Comparison of ENCODE assay signal across 10 cellular contexts in the genomic region with DNA sequence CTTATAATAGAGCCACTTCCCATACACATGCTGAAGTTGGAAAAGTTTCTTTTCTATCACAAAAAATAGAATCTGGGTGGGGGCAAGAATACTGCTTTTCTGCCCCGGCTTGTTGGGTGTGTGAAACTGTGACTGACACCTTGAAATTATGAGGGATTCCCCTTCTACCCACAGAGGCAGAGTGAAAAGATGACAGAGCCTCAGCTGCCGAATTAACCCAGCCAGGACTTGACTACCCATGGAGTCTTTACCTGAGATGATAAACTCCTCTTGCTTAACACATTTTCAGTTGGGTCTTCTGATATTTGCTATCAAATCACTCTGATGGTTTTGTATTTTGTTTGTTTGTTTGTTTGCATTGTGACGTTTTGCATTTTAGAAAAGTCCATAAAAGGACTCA.
A peak's percentile ranks its signal among the peaks of the same experiment; 100 is the strongest.
DNase-seq lines count a peak whose midpoint lies in the region; ATAC-seq and TF ChIP-seq lines count a peak whose summit lies in the region.
"Had no signal": no experiment of that assay in that cellular context is flagged by ENCODE, and none has a peak within 500 bp of the region (broad histone marks: within the 10 kb centered on the region; RNA-seq: fewer than 3 reads in every experiment).

No MANE protein-coding gene starts in this region.

- peak; percentile 81 for ATAC-seq in GM18517 (IDR thresholded peaks at IDR 0.05; ENCODE audit: unreplicated experiment)
- peak; percentile 80 for ATAC-seq in GM19452 (IDR thresholded peaks at IDR 0.05; ENCODE audit: unreplicated experiment)
- ATAC-seq in HG02943 (IDR thresholded peaks at IDR 0.05; ENCODE audit: low read depth, unreplicated experiment), result peak; percentile 66
- ATAC-seq in WTC11, result no peak
- ATAC-seq: effector memory CD8-positive, alpha-beta T cell; T-cell had no signal

- no peak for TF ChIP-seq CTCF in WTC11 (IDR thresholded peaks at IDR 0.05)

- no peak for DNase-seq in WTC11 (ENCODE audit: low spot score)
- no peak for DNase-seq in cardiac septum (ENCODE audit: low spot score)
- DNase-seq in amniotic stem cell (lab: John Stamatoyannopoulos, UW), result no peak
- DNase-seq in NCI-H2107 (lab: John Stamatoyannopoulos, UW), result no peak
- DNase-seq: DND-41; effector memory CD8-positive, alpha-beta T cell; T-cell had no signal

- 0 out of 2 replicates have a peak overlapping the region, but pooled peaks have one; percentile 3 for H3K27ac Mint-ChIP-seq in WTC11
- H3K27ac Mint-ChIP-seq: effector memory CD8-positive, alpha-beta T cell; T-cell had no signal

- intact Hi-C loops in cardiac septum (cut with DNase I), result loop anchor here (10.0 kb wide), 2 partner anchors 131 to 711 kb away; no protein-coding TSS in a partner anchor

- POLR2A ChIA-PET in WTC11 (lab: Charles Lee), result interaction anchor here (0.6 kb wide), 1 partner anchor 67 kb away, joined by 3 read pairs; no protein-coding TSS in a partner anchor

- H3K4me3 Mint-ChIP-seq in WTC11, result no peak overlapping the region
- H3K4me3 Mint-ChIP-seq: effector memory CD8-positive, alpha-beta T cell; T-cell had no signal

- H3K27me3 Mint-ChIP-seq in WTC11 (ENCODE audit: low read depth), result no peaks in the 10 kb centered on the region
- H3K27me3 Mint-ChIP-seq: effector memory CD8-positive, alpha-beta T cell; T-cell had no signal

- H3K9me3 Mint-ChIP-seq in WTC11, result no peaks in the 10 kb centered on the region
- H3K9me3 Mint-ChIP-seq: effector memory CD8-positive, alpha-beta T cell; T-cell had no signal

- H3K4me1 Mint-ChIP-seq in WTC11, result peaks cover 35% of the 10 kb centered on the region

- no peaks in the 10 kb centered on the region for H3K36me3 Mint-ChIP-seq in WTC11
- H3K36me3 Mint-ChIP-seq: T-cell had no signal

- CTCF ChIA-PET in WTC11 (lab: Charles Lee), result interaction anchor here (0.7 to 4.7 kb wide), 2 partner anchors 10 to 137 kb away, joined by 4 to 43 read pairs; a partner anchor contains a TSS

TF ChIP-seq in WTC11, 78 proteins besides CTCF, POLR2A, EP300 and RAD21:
- no peak for TF ChIP-seq RELA (CRISPR knock-in tag; IDR thresholded peaks at IDR 0.05; ENCODE audit: borderline replicate concordance)
- no peak for TF ChIP-seq NFATC4 (CRISPR knock-in tag; IDR thresholded peaks at IDR 0.05)
- TF ChIP-seq NFYB (CRISPR knock-in tag; conservative IDR thresholded peaks at IDR 0.05; ENCODE audit: low read depth), result no peak
- no peak for TF ChIP-seq FOXK1 (CRISPR knock-in tag; IDR thresholded peaks at IDR 0.05)
- TF ChIP-seq, protein P1, sequence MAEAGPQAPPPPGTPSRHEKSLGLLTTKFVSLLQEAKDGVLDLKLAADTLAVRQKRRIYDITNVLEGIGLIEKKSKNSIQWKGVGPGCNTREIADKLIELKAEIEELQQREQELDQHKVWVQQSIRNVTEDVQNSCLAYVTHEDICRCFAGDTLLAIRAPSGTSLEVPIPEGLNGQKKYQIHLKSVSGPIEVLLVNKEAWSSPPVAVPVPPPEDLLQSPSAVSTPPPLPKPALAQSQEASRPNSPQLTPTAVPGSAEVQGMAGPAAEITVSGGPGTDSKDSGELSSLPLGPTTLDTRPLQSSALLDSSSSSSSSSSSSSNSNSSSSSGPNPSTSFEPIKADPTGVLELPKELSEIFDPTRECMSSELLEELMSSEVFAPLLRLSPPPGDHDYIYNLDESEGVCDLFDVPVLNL (CRISPR knock-in tag; IDR thresholded peaks at IDR 0.05; ENCODE audit: borderline replicate concordance, low read depth), result no peak
- TF ChIP-seq ZNF138 (CRISPR knock-in tag; conservative IDR thresholded peaks at IDR 0.05), result no peak
- TF ChIP-seq MXD4 (CRISPR knock-in tag; IDR thresholded peaks at IDR 0.05; ENCODE audit: borderline replicate concordance), result no peak
- no peak for TF ChIP-seq ETV6 (CRISPR knock-in tag; IDR thresholded peaks at IDR 0.05)
- no peak for TF ChIP-seq TEAD4 (CRISPR knock-in tag; IDR thresholded peaks at IDR 0.05)
- TF ChIP-seq, protein P2, sequence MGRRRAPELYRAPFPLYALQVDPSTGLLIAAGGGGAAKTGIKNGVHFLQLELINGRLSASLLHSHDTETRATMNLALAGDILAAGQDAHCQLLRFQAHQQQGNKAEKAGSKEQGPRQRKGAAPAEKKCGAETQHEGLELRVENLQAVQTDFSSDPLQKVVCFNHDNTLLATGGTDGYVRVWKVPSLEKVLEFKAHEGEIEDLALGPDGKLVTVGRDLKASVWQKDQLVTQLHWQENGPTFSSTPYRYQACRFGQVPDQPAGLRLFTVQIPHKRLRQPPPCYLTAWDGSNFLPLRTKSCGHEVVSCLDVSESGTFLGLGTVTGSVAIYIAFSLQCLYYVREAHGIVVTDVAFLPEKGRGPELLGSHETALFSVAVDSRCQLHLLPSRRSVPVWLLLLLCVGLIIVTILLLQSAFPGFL (CRISPR knock-in tag; IDR thresholded peaks at IDR 0.05; ENCODE audit: borderline replicate concordance), result no peak
- no peak for TF ChIP-seq CREB1 (CRISPR knock-in tag; IDR thresholded peaks at IDR 0.05)
- TF ChIP-seq EMX1 (CRISPR knock-in tag; IDR thresholded peaks at IDR 0.05), result no peak
